8 cellular contexts compared by ENCODE assay signal in genomic region chr14:68232643-68233055, GRCh38.
DNase-seq lines count a peak whose midpoint lies in the region; ATAC-seq and TF ChIP-seq lines count a peak whose summit lies in the region.

No MANE protein-coding gene starts in this region.

- no peak for TF ChIP-seq CTCF in left lung (IDR thresholded peaks at IDR 0.05)
- no peak for TF ChIP-seq CTCF in tibial artery (IDR thresholded peaks at IDR 0.05)
- no peak for TF ChIP-seq CTCF in CD8-positive, alpha-beta T cell (IDR thresholded peaks at IDR 0.05)

- CTCF ChIA-PET in CD8-positive, alpha-beta T cell (lab: Charles Lee) = interaction anchor here (0.9 to 1.1 kb wide), 2 partner anchors 611 to 631 kb away, joined by 3 to 4 read pairs; no protein-coding TSS in a partner anchor

- H3K27me3 ChIP-seq in left lung = no peaks in the 10 kb centered on the region
- H3K27me3 ChIP-seq in tibial artery = no peaks in the 10 kb centered on the region
- no peaks in the 10 kb centered on the region for H3K27me3 ChIP-seq in CD8-positive, alpha-beta T cell (ENCODE audit: insufficient read depth, low read length)

- intact Hi-C loops in left lung (cut with DNase I) = no loop called here
- intact Hi-C loops in tibial artery (cut with DNase I; ENCODE audit: low total_unique reads) = no loop called here
- intact Hi-C loops in CD8-positive, alpha-beta T cell (cut with DNase I, micrococcal nuclease) = no loop called here

- H3K9me3 Mint-ChIP-seq in CD8-positive, alpha-beta T cell = peaks cover 1% of the 10 kb centered on the region

- no peaks in the 10 kb centered on the region for H3K27me3 Mint-ChIP-seq in CD8-positive, alpha-beta T cell (ENCODE audit: low read depth)

- H3K9me3 ChIP-seq in left lung = no peaks in the 10 kb centered on the region
- H3K9me3 ChIP-seq in tibial artery = no peaks in the 10 kb centered on the region
- H3K9me3 ChIP-seq in CD8-positive, alpha-beta T cell (ENCODE audit: low read length) = no peaks in the 10 kb centered on the region

- H3K4me3 ChIP-seq in left lung (no peak overlapping the region), tibial artery (no peak overlapping the region)
- H3K4me3 ChIP-seq in CD8-positive, alpha-beta T cell (ENCODE audit: low read depth, low read length) = no peak overlapping the region

- no peaks in the 10 kb centered on the region for H3K36me3 Mint-ChIP-seq in CD8-positive, alpha-beta T cell

- no peak overlapping the region for H3K4me3 Mint-ChIP-seq in CD8-positive, alpha-beta T cell

- no peak overlapping the region for H3K27ac Mint-ChIP-seq in CD8-positive, alpha-beta T cell

- DNase-seq in GM04504 (ENCODE audit: low read depth) = peak; percentile 96
- DNase-seq in HT-29 (ENCODE audit: low spot score) = peak; percentile 83
- DNase-seq in astrocyte of the hippocampus (ENCODE audit: low read depth, low spot score) = peak; percentile 98
- peak in 1 of 2 donors; percentile 45 for DNase-seq in left lung
- peak; percentile 62 to 75 for DNase-seq in tibial artery
- DNase-seq in NCI-H510A (lab: John Stamatoyannopoulos, UW) = no peak
- DNase-seq in CD8-positive, alpha-beta T cell = no peak

- H3K36me3 ChIP-seq in left lung (no peaks in the 10 kb centered on the region), tibial artery (no peaks in the 10 kb centered on the region)
- H3K36me3 ChIP-seq in CD8-positive, alpha-beta T cell (ENCODE audit: insufficient read depth, low read length) = no peaks in the 10 kb centered on the region

- ATAC-seq in GM21447 (IDR thresholded peaks at IDR 0.05; ENCODE audit: unreplicated experiment) (peak; percentile 91), left lung (peak; percentile 90)
- no peak for ATAC-seq in CD8-positive, alpha-beta T cell

- POLR2A ChIA-PET in CD8-positive, alpha-beta T cell (lab: Charles Lee) = no interaction called here

- H3K27ac ChIP-seq in left lung (peak overlapping the region; percentile 75 to 89), tibial artery (peak overlapping the region; percentile 62 to 74)
- H3K27ac ChIP-seq in CD8-positive, alpha-beta T cell (ENCODE audit: low read depth, low read length) = no peak overlapping the region

- H3K4me1 ChIP-seq in left lung = peaks cover 12 to 39% of the 10 kb centered on the region in 2 donors
- H3K4me1 ChIP-seq in tibial artery = peaks cover 0 to 51% (median 32%) of the 10 kb centered on the region in 4 donors
- H3K4me1 ChIP-seq in CD8-positive, alpha-beta T cell (ENCODE audit: insufficient read depth, low read length) = no peaks in the 10 kb centered on the region

- no peaks in the 10 kb centered on the region for H3K4me1 Mint-ChIP-seq in CD8-positive, alpha-beta T cell (ENCODE audit: low read depth)

Comparison
In these comparisons a context has a peak if more than half of its experiments do, and no peak if none do; other contexts are left out.
1. DNase-seq: peak in GM04504 (single experiment), HT-29 (single experiment), astrocyte of the hippocampus (single experiment) and tibial artery (2 of 2); none in NCI-H510A (single experiment) and CD8-positive, alpha-beta T cell (0 of 7).